In the genomic region with DNA sequence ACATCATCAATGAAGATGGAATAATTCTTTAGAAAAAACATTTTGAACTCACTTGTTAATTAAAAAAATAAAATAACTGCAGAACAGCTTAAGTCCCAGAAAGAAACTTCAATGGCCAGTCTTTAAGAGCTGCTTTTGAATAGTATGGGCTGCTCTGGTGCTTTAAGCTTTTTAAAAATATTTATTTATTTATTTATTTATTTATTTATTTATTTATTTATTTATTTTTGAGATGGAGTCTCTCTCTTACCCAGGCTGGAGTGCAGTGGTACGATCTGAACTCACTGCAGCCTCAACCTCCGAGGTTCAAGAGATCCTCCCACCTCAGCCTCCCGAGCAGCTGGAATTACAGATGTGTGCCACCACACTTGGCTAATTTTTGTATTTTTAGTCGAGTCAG, we compare ENCODE assay signal across 24 cellular contexts.
"Had no signal": no experiment of that assay in that cellular context is flagged by ENCODE, and none has a peak within 500 bp of the region (broad histone marks: within the 10 kb centered on the region; RNA-seq: fewer than 3 reads in every experiment).

No MANE protein-coding gene starts in this region.

- H3K4me1 Mint-ChIP-seq: endodermal cell had no signal

- H3K27ac Mint-ChIP-seq: dendritic cell treated with granulocyte-macrophage colony-stimulating factor and Interleukin-4, amounts not matched to agents 40 ng/mL and 50 ng/mL, for 4 days; effector memory CD8-positive, alpha-beta T cell; endodermal cell had no signal

- H3K4me3 ChIP-seq: colonic mucosa, coronary artery, dorsolateral prefrontal cortex, esophagus muscularis mucosa, esophagus squamous epithelium, gastrocnemius medialis, gastroesophageal sphincter, heart left ventricle, heart right ventricle had no signal

- H3K4me1 ChIP-seq: colonic mucosa, esophagus muscularis mucosa, esophagus squamous epithelium, foreskin keratinocyte, gastrocnemius medialis, gastroesophageal sphincter, heart left ventricle, heart right ventricle had no signal

- H3K27me3 Mint-ChIP-seq: dendritic cell treated with granulocyte-macrophage colony-stimulating factor and Interleukin-4, amounts not matched to agents 40 ng/mL and 50 ng/mL, for 4 days; effector memory CD8-positive, alpha-beta T cell had no signal

- H3K4me3 Mint-ChIP-seq: dendritic cell treated with granulocyte-macrophage colony-stimulating factor and Interleukin-4, amounts not matched to agents 40 ng/mL and 50 ng/mL, for 4 days; effector memory CD8-positive, alpha-beta T cell; endodermal cell had no signal

- DNase-seq: colonic mucosa; cortex of kidney; dermis blood vessel endothelial cell; dorsolateral prefrontal cortex; effector CD4-positive, alpha-beta T cell; effector CD8-positive, alpha-beta T cell; effector memory CD4-positive, alpha-beta T cell; effector memory CD8-positive, alpha-beta T cell; endodermal cell; erythroblast; esophagus squamous epithelium; foreskin fibroblast; foreskin keratinocyte; foreskin melanocyte; gastrocnemius medialis; glutamatergic neuron; head of caudate nucleus; heart left ventricle; heart right ventricle had no signal

- H3K36me3 ChIP-seq: colonic mucosa, esophagus muscularis mucosa, esophagus squamous epithelium, gastrocnemius medialis, gastroesophageal sphincter, heart left ventricle, heart right ventricle had no signal

- H3K27ac ChIP-seq: colonic mucosa, coronary artery, dorsolateral prefrontal cortex, epithelial cell of prostate, esophagus muscularis mucosa, esophagus squamous epithelium, foreskin keratinocyte, gastrocnemius medialis, gastroesophageal sphincter, heart left ventricle, heart right ventricle had no signal

- H3K9me3 ChIP-seq: colonic mucosa, gastrocnemius medialis had no signal
